ENCODE assay signal across 1 cellular context in the genomic region with DNA sequence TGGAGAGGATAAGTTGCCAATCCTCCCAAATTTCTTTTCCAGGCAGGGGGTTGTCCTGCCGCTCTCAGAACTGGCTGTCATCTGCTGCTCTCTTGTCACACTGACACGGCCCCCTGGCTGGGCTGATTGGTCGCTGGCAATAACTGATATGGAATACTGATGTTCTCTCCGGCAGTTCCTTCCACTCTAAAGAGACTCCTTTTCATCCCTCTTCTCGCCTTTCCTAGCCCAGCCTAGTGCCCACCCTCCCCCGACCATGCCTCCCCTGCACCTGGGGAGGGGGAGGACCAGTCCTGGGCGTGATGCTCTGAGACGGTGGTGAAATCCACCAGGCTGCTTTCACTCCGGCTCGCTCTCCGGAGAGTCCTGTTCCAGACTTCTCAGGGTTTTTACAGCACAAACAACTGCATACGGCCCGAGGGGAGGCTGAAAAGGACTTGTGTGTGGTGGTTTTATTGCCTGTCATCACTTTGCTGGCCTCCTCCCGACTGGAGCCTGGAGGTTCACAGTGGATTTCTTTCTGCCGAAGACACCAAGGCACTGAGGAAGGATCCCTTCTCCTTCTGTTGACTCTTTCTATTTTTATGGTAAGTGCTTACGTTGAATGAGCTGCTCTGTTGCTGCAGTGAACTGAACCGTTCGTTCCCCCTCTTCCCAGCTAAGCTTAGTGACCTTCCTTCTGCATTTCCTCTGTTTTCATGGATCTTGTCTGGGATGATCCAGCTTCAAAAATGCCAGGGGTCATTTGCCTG.
TF ChIP-seq lines count a peak whose summit lies in the region.

ANO4 (plus strand) TSS at position 336 of the 752 bp plus-strand sequence. CDS start 107,010 bp downstream, outside the sequence.

TF ChIP-seq in GM23338, 12 proteins besides CTCF, POLR2A, EP300 and RAD21 (continued from another document):
- TF ChIP-seq, protein P1, sequence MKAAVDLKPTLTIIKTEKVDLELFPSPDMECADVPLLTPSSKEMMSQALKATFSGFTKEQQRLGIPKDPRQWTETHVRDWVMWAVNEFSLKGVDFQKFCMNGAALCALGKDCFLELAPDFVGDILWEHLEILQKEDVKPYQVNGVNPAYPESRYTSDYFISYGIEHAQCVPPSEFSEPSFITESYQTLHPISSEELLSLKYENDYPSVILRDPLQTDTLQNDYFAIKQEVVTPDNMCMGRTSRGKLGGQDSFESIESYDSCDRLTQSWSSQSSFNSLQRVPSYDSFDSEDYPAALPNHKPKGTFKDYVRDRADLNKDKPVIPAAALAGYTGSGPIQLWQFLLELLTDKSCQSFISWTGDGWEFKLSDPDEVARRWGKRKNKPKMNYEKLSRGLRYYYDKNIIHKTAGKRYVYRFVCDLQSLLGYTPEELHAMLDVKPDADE (IDR thresholded peaks at IDR 0.05) = no peak
- TF ChIP-seq ZNF331 (CRISPR knock-in tag; IDR thresholded peaks at IDR 0.05; ENCODE audit: low read depth) (no peak), POLR2AphosphoS5 (IDR thresholded peaks at IDR 0.05; ENCODE audit: low read depth) (no peak), NANOG (IDR thresholded peaks at IDR 0.05; ENCODE audit: borderline replicate concordance) (no peak), STAT1 (IDR thresholded peaks at IDR 0.05; ENCODE audit: unreplicated experiment) (no peak), JUNB (IDR thresholded peaks at IDR 0.05; ENCODE audit: unreplicated experiment) (no peak), CREB1 (CRISPR knock-in tag; IDR thresholded peaks at IDR 0.05; ENCODE audit: low read depth) (no peak), EZH2 (IDR thresholded peaks at IDR 0.05; ENCODE audit: low read depth, unreplicated experiment) (no peak), ZNF114 (CRISPR knock-in tag; IDR thresholded peaks at IDR 0.05) (no peak)
- TF ChIP-seq, protein P2, sequence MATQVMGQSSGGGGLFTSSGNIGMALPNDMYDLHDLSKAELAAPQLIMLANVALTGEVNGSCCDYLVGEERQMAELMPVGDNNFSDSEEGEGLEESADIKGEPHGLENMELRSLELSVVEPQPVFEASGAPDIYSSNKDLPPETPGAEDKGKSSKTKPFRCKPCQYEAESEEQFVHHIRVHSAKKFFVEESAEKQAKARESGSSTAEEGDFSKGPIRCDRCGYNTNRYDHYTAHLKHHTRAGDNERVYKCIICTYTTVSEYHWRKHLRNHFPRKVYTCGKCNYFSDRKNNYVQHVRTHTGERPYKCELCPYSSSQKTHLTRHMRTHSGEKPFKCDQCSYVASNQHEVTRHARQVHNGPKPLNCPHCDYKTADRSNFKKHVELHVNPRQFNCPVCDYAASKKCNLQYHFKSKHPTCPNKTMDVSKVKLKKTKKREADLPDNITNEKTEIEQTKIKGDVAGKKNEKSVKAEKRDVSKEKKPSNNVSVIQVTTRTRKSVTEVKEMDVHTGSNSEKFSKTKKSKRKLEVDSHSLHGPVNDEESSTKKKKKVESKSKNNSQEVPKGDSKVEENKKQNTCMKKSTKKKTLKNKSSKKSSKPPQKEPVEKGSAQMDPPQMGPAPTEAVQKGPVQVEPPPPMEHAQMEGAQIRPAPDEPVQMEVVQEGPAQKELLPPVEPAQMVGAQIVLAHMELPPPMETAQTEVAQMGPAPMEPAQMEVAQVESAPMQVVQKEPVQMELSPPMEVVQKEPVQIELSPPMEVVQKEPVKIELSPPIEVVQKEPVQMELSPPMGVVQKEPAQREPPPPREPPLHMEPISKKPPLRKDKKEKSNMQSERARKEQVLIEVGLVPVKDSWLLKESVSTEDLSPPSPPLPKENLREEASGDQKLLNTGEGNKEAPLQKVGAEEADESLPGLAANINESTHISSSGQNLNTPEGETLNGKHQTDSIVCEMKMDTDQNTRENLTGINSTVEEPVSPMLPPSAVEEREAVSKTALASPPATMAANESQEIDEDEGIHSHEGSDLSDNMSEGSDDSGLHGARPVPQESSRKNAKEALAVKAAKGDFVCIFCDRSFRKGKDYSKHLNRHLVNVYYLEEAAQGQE (IDR thresholded peaks at IDR 0.05; ENCODE audit: unreplicated experiment) = no peak
